In the genomic region with DNA sequence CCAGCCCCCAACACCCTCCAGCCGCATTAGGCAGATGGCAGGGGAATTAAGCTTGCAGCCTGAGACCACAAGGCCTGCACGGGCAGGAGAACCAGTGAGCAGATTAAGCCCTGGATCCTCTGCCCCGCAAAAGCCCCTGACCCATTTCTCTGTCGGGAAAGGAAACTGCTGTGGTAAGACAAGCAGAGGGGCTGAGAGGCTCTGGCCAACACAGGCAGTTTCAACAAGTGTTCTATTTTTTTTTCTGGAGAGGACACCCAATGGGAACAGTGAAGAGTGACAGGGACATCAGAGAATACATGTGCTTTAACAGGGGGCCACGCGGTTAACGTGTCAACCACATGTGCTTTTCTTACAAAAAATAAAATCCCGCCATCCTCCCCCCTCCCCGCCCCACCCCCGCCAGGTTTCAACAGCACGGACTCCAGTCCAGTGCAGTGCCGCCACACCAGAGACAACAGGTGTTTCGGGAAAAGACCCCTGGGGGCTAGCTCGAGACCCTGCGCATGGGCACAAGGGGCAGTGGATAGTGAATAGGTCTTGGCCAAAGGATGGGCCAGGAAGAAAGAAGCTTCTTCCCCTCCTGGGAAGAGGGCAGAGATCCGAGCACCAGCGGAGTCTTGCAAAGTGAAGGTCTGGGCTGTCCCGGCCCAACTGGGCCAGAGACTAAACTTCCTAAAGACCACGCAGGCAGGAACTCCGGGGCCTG, we compare ENCODE assay signal across 8 cellular contexts. TPM values are rescaled to one million over a fixed set of nuclear protein-coding genes. Genes with fewer than 3 reads are reported as not detected.
A peak's percentile ranks its signal among the peaks of the same experiment; 100 is the strongest.
DNase-seq lines count a peak whose midpoint lies in the region; FAIRE-seq and TF ChIP-seq lines count a peak whose summit lies in the region.

No MANE protein-coding gene starts in this region.

- no peak for TF ChIP-seq CTCF in BE2C (IDR thresholded peaks at IDR 0.05; ENCODE audit: low read depth, low read length)

- peak; percentile 58 for FAIRE-seq in GM19239 (lab: Jason Lieb, UNC)

- no peak for DNase-seq in BE2C
- peak; percentile 44 for DNase-seq in GM19239 (ENCODE audit: insufficient read length, low spot score)
- DNase-seq in activated CD4-positive, alpha-beta T cell treated with anti-CD3 and anti-CD28 coated beads for 4 hours = peak; percentile 41 to 55
- DNase-seq in effector memory CD4-positive, alpha-beta T cell = peak; percentile 47 to 60 (median 49)
- peak; percentile 33 for DNase-seq in mucosa of gallbladder (ENCODE audit: low spot score)
- DNase-seq in NCI-H526 treated with DMSO at 0.1 percent for 48 hours (lab: John Stamatoyannopoulos, UW) = no peak

- H3K27ac ChIP-seq in HUES6 (ENCODE audit: low read depth, low read length) (peak overlapping the region; percentile 38; the same call in 1 of the 2 replicates), subcutaneous abdominal adipose tissue (ENCODE audit: low read depth, low read length) (peak overlapping the region; percentile 85)
- H3K27ac ChIP-seq in effector memory CD4-positive, alpha-beta T cell (ENCODE audit: insufficient read depth, low read length, poor library complexity, severe bottlenecking) = peak overlapping the region; percentile 91

- no peaks in the 10 kb centered on the region for H3K36me3 ChIP-seq in BE2C
- no peaks in the 10 kb centered on the region for H3K36me3 ChIP-seq in HUES6 (ENCODE audit: control insufficient read depth, insufficient read depth, low read length)
- no peaks in the 10 kb centered on the region for H3K36me3 ChIP-seq in effector memory CD4-positive, alpha-beta T cell (ENCODE audit: control insufficient read depth, insufficient read depth, low read length)
- no peaks in the 10 kb centered on the region for H3K36me3 ChIP-seq in subcutaneous abdominal adipose tissue (ENCODE audit: control insufficient read depth in 5 of 5, insufficient read depth in 5 of 5, low read length in 5 of 5)

- H3K9ac ChIP-seq in HUES6 (ENCODE audit: low read length) = peak overlapping the region; percentile 72
- peak overlapping the region; percentile 73 to 98 (median 94) for H3K9ac ChIP-seq in subcutaneous abdominal adipose tissue (ENCODE audit: low read length in 5 of 5)

- H3K9me3 ChIP-seq in BE2C (no peaks in the 10 kb centered on the region), HUES6 (ENCODE audit: control insufficient read depth, insufficient read depth, low read depth, low read length) (no peaks in the 10 kb centered on the region), subcutaneous abdominal adipose tissue (ENCODE audit: control insufficient read depth in 5 of 5, low read length in 5 of 5) (no peaks in the 10 kb centered on the region)
- H3K9me3 ChIP-seq in effector memory CD4-positive, alpha-beta T cell (ENCODE audit: control insufficient read depth, low read length) = no peaks in the 10 kb centered on the region

- no peaks in the 10 kb centered on the region for H3K4me1 ChIP-seq in BE2C
- H3K4me1 ChIP-seq in HUES6 (ENCODE audit: control insufficient read depth, insufficient read depth, low read length) = peaks cover 32% of the 10 kb centered on the region
- H3K4me1 ChIP-seq in effector memory CD4-positive, alpha-beta T cell (ENCODE audit: control insufficient read depth, insufficient read depth, low read length, poor library complexity, severe bottlenecking) = peaks cover 35% of the 10 kb centered on the region
- H3K4me1 ChIP-seq in subcutaneous abdominal adipose tissue (ENCODE audit: control insufficient read depth in 5 of 5, insufficient read depth in 5 of 5, low read length in 5 of 5) = peaks cover 8 to 40% (median 33%) of the 10 kb centered on the region in 5 donors

- no peaks in the 10 kb centered on the region for H3K27me3 ChIP-seq in BE2C
- 0 out of 2 replicates have a peak, but pooled peaks cover 2% of the 10 kb centered on the region for H3K27me3 ChIP-seq in HUES6 (ENCODE audit: control insufficient read depth, insufficient read depth, low read length)
- H3K27me3 ChIP-seq in effector memory CD4-positive, alpha-beta T cell (replicated peaks; ENCODE audit: control insufficient read depth, insufficient read depth, low read length, poor library complexity, severe bottlenecking) = no peaks in the 10 kb centered on the region
- no peaks in the 10 kb centered on the region for H3K27me3 ChIP-seq in subcutaneous abdominal adipose tissue (ENCODE audit: control insufficient read depth in 5 of 5, insufficient read depth in 4 of 5, low read length in 5 of 5)

- H3K4me3 ChIP-seq in BE2C (ENCODE audit: low read depth, low read length) = peak overlapping the region; percentile 76
- peak overlapping the region; percentile 92 for H3K4me3 ChIP-seq in HUES6 (ENCODE audit: low read depth, low read length)
- peak overlapping the region; percentile 95 for H3K4me3 ChIP-seq in effector memory CD4-positive, alpha-beta T cell (ENCODE audit: insufficient read depth, low read depth, low read length, poor library complexity, severe bottlenecking)
- H3K4me3 ChIP-seq in subcutaneous abdominal adipose tissue (ENCODE audit: low read depth in 1 of 5, low read length in 5 of 5) = peak overlapping the region; percentile 85 to 92 (median 89)

RNA-seq across cellular contexts. Expression of gene FYCO1, which starts 0.8 kb away (rescaled TPM):
- 0.52 TPM for polyA plus RNA-seq in BE2C (2012; ENCODE audit: insufficient read depth, insufficient read length, low read depth)
- 94.4 TPM for total RNA-seq in mucosa of gallbladder

RNA-seq across cellular contexts. Expression of gene XCR1, which starts 32.5 kb away (rescaled TPM):
- polyA plus RNA-seq in BE2C (2012; ENCODE audit: insufficient read depth, insufficient read length, low read depth) = not detected
- total RNA-seq in mucosa of gallbladder = 0.66 TPM

RNA-seq across cellular contexts. Expression of gene CXCR6, which starts 51.6 kb away (rescaled TPM):
- not detected for polyA plus RNA-seq in BE2C (2012; ENCODE audit: insufficient read depth, insufficient read length, low read depth)
- total RNA-seq in mucosa of gallbladder = 11.9 TPM

Comparison
In these comparisons a context has a peak if more than half of its experiments do, and no peak if none do; other contexts are left out.
1. DNase-seq: peak in GM19239 (single experiment), activated CD4-positive, alpha-beta T cell treated with anti-CD3 and anti-CD28 coated beads for 4 hours (2 of 2), effector memory CD4-positive, alpha-beta T cell (3 of 3) and mucosa of gallbladder (single experiment); none in BE2C (single experiment) and NCI-H526 treated with DMSO at 0.1 percent for 48 hours (single experiment).
2. H3K27ac ChIP-seq: peak in every context shown above with its lines; median percentile 91 in effector memory CD4-positive, alpha-beta T cell; 85 in subcutaneous abdominal adipose tissue; 38 in HUES6.
3. Peak in every context shown above with its lines, with median percentiles within 50 percentile points of each other: H3K4me3 ChIP-seq.